ENCODE assay signal across 19 cellular contexts in genomic region chr2:152084076-152084475, GRCh38.
"Had no signal": no experiment of that assay in that cellular context is flagged by ENCODE, and none has a peak within 500 bp of the region (broad histone marks: within the 10 kb centered on the region; RNA-seq: fewer than 3 reads in every experiment).

No MANE protein-coding gene starts in this region.

- H3K4me3 Mint-ChIP-seq: naive thymus-derived CD4-positive, alpha-beta T cell; stimulated activated effector memory CD8-positive, alpha-beta T cell treated with anti-CD3 and anti-CD28 coated beads, Interleukin-12 subunit alpha, Interleukin-12 subunit beta, amount 100 ng/mL, for 72 hours had no signal

- H3K4me1 ChIP-seq: suprapubic skin, tibial artery had no signal

- H3K36me3 ChIP-seq: neutrophil, ovary, suprapubic skin, tibial artery had no signal

- DNase-seq: cortex of kidney; dorsolateral prefrontal cortex; effector CD8-positive, alpha-beta T cell; foreskin melanocyte; hippocampal formation; kidney glomerular epithelial cell; mammary epithelial cell; naive thymus-derived CD4-positive, alpha-beta T cell; ovary; right cardiac atrium; stimulated activated CD4-positive, alpha-beta T cell treated with anti-CD3 and anti-CD28 coated beads, Interleukin-4, amount 100 ng/mL, for 1 hour; stimulated activated CD8-positive, alpha-beta memory T cell treated with anti-CD3 and anti-CD28 coated beads, Interleukin-4, amount 100 ng/mL, for 48 hours; stimulated activated naive CD8-positive, alpha-beta T cell treated with anti-CD3 and anti-CD28 coated beads, Interleukin-15, Interleukin-2, amounts not matched to agents 100 U/mL and 50 U/mL, for 24 hours; tibial artery had no signal

- H3K9me3 Mint-ChIP-seq: stimulated activated effector memory CD8-positive, alpha-beta T cell treated with anti-CD3 and anti-CD28 coated beads, Interleukin-12 subunit alpha, Interleukin-12 subunit beta, amount 100 ng/mL, for 72 hours had no signal

- H3K27ac Mint-ChIP-seq: naive thymus-derived CD4-positive, alpha-beta T cell; stimulated activated effector memory CD8-positive, alpha-beta T cell treated with anti-CD3 and anti-CD28 coated beads, Interleukin-12 subunit alpha, Interleukin-12 subunit beta, amount 100 ng/mL, for 72 hours had no signal

- FAIRE-seq: islet of Langerhans had no signal

- H3K27me3 ChIP-seq: dorsolateral prefrontal cortex, neutrophil, ovary, suprapubic skin, tibial artery had no signal

- H3K4me3 ChIP-seq: dorsolateral prefrontal cortex, ovary, smooth muscle cell, suprapubic skin, tibial artery had no signal

- ATAC-seq: naive thymus-derived CD4-positive, alpha-beta T cell; right cardiac atrium; stimulated activated effector memory CD8-positive, alpha-beta T cell treated with anti-CD3 and anti-CD28 coated beads, Interleukin-12 subunit alpha, Interleukin-12 subunit beta, amount 100 ng/mL, for 72 hours; stimulated activated naive CD8-positive, alpha-beta T cell treated with anti-CD3 and anti-CD28 coated beads, Interleukin-15, Interleukin-2, amounts not matched to agents 100 U/mL and 50 U/mL, for 24 hours had no signal

- H3K36me3 Mint-ChIP-seq: naive thymus-derived CD4-positive, alpha-beta T cell; stimulated activated effector memory CD8-positive, alpha-beta T cell treated with anti-CD3 and anti-CD28 coated beads, Interleukin-12 subunit alpha, Interleukin-12 subunit beta, amount 100 ng/mL, for 72 hours had no signal

- H3K4me1 Mint-ChIP-seq: naive thymus-derived CD4-positive, alpha-beta T cell; stimulated activated effector memory CD8-positive, alpha-beta T cell treated with anti-CD3 and anti-CD28 coated beads, Interleukin-12 subunit alpha, Interleukin-12 subunit beta, amount 100 ng/mL, for 72 hours had no signal

- H3K9me3 ChIP-seq: neutrophil, ovary, suprapubic skin, tibial artery had no signal

- H3K27ac ChIP-seq: dorsolateral prefrontal cortex, neutrophil, ovary, suprapubic skin, tibial artery had no signal
